In the genomic region with DNA sequence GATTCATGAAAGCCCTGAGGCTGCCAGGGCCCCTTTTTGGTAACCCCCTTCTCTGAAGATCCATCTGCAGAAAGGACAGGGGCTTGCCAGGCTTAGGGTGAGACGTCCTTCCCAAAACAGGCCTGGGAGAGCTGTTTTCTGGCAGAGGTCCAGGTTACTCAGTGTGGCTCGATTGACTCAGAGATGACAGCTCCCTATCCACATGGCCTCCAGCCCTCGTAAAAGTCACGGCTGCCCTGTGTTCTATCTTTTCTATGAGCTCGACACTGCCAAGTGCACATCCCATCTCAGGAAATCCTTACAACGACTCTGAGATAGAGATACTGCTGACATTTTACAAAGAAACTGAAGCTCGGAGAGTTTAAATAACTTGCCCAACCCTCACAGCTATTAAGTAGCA, we compare ENCODE assay signal across 13 cellular contexts. TPM values are rescaled to one million over a fixed set of nuclear protein-coding genes. Genes with fewer than 3 reads are reported as not detected.
DNase-seq lines count a peak whose midpoint lies in the region; ATAC-seq and TF ChIP-seq lines count a peak whose summit lies in the region.
"Had no signal": no experiment of that assay in that cellular context is flagged by ENCODE, and none has a peak within 500 bp of the region (broad histone marks: within the 10 kb centered on the region; RNA-seq: fewer than 3 reads in every experiment).

No MANE protein-coding gene starts in this region.

- no peaks in the 10 kb centered on the region for H3K9me3 ChIP-seq in Panc1 (ENCODE audit: control insufficient read depth, insufficient read depth, low read depth, low read length)
- H3K9me3 ChIP-seq in esophagus squamous epithelium: no peaks in the 10 kb centered on the region
- H3K9me3 ChIP-seq in muscle layer of colon (ENCODE audit: low read length): no peaks in the 10 kb centered on the region
- no peaks in the 10 kb centered on the region for H3K9me3 ChIP-seq in testis
- H3K9me3 ChIP-seq in T-helper 17 cell (ENCODE audit: control insufficient read depth, low read length, poor library complexity, severe bottlenecking): no peaks in the 10 kb centered on the region

- H3K27me3 Mint-ChIP-seq in T-helper 17 cell: peaks cover 34% of the 10 kb centered on the region

- in situ Hi-C loops in Panc1 (cut with HindIII; ENCODE audit: low pct_unique_long_range_greater_than_20kb, low sequenced_read_pairs): no loop called here

- H3K4me3 Mint-ChIP-seq in T-helper 17 cell: no peak overlapping the region
- H3K4me3 Mint-ChIP-seq: CD8-positive, alpha-beta memory T cell had no signal

- TF ChIP-seq CTCF in AG10803 (conservative IDR thresholded peaks at IDR 0.05; ENCODE audit: low read length): no peak
- TF ChIP-seq CTCF in Panc1 (IDR thresholded peaks at IDR 0.05): no peak
- TF ChIP-seq CTCF in esophagus squamous epithelium (IDR thresholded peaks at IDR 0.05): no peak
- no peak for TF ChIP-seq CTCF in testis (IDR thresholded peaks at IDR 0.05)

- no peak overlapping the region for H3K9ac ChIP-seq in muscle layer of colon (ENCODE audit: low read length)

- H3K4me3 ChIP-seq in AG10803 (ENCODE audit: low read length): no peak overlapping the region
- no peak overlapping the region for H3K4me3 ChIP-seq in Panc1 (ENCODE audit: low read depth in 2 of 2, low read length in 2 of 2)
- no peak overlapping the region for H3K4me3 ChIP-seq in esophagus squamous epithelium
- no peak overlapping the region for H3K4me3 ChIP-seq in muscle layer of colon (ENCODE audit: low read depth in 1 of 2, low read length in 2 of 2)
- no peak overlapping the region for H3K4me3 ChIP-seq in testis

- BruUV-seq in Panc1 (replicated peaks; lab: Mats Ljungman, UMichigan): no TSS peak

- H3K4me1 ChIP-seq in Panc1 (ENCODE audit: control insufficient read depth, insufficient read depth, low read length): peaks cover 8% of the 10 kb centered on the region; the same call in 1 of the 2 replicates
- peaks cover 0 to 26% (median 19%) of the 10 kb centered on the region in 3 donors for H3K4me1 ChIP-seq in esophagus squamous epithelium
- peaks cover 56% of the 10 kb centered on the region for H3K4me1 ChIP-seq in muscle layer of colon (ENCODE audit: insufficient read depth, low read length)
- no peaks in the 10 kb centered on the region for H3K4me1 ChIP-seq in testis

- WGBS in esophagus squamous epithelium, 2 donors: 19 to 21% methylated on average over 6 to 7 of the region's 7 CpGs
- WGBS in testis, 2 donors: 63 to 65% methylated on average over 7 of the region's 7 CpGs

- no peak for TF ChIP-seq POLR2A in esophagus squamous epithelium (IDR thresholded peaks at IDR 0.05)
- TF ChIP-seq POLR2A in testis (IDR thresholded peaks at IDR 0.05): no peak

- H3K4me1 Mint-ChIP-seq in T-helper 17 cell: peaks cover 3% of the 10 kb centered on the region
- H3K4me1 Mint-ChIP-seq: CD8-positive, alpha-beta memory T cell had no signal

- DNase-seq in AG10803 (ENCODE audit: low read depth) (peak; percentile 85), Panc1 (ENCODE audit: low read depth, low spot score) (peak; percentile 71), esophagus squamous epithelium (lab: John Stamatoyannopoulos, UW) (no peak), NCI-H2196 treated with DMSO at 0.1 percent for 48 hours (lab: John Stamatoyannopoulos, UW; ENCODE audit: unreplicated experiment) (no peak), testis (no peak), T-helper 17 cell (no peak), SIG-M5 treated with dmso at 0.1 percent for 504 hours (lab: John Stamatoyannopoulos, UW; ENCODE audit: unreplicated experiment) (no peak)
- DNase-seq: activated CD8-positive, alpha-beta memory T cell treated with anti-CD3 and anti-CD28 coated beads, Interleukin-2, amount 50 U/mL, for 48 hours; CD8-positive, alpha-beta memory T cell; glutamatergic neuron; NCI-H748 treated with DMSO at 0.1 percent for 48 hours; stimulated activated naive CD4-positive, alpha-beta T cell treated with Interleukin-2 at 50 U/mL for 16 hours had no signal

- no peak overlapping the region for H3K27ac Mint-ChIP-seq in T-helper 17 cell
- H3K27ac Mint-ChIP-seq: CD8-positive, alpha-beta memory T cell had no signal

- H3K27me3 ChIP-seq in Panc1 (ENCODE audit: control insufficient read depth, insufficient read depth, low read length): peaks cover 2% of the 10 kb centered on the region; the same call in 1 of the 2 replicates
- peaks cover 0 to 8% (median 0%) of the 10 kb centered on the region in 4 donors for H3K27me3 ChIP-seq in esophagus squamous epithelium
- no peaks in the 10 kb centered on the region for H3K27me3 ChIP-seq in muscle layer of colon (ENCODE audit: control insufficient read depth in 1 of 2, insufficient read depth in 2 of 2, low read length in 2 of 2)
- no peaks in the 10 kb centered on the region for H3K27me3 ChIP-seq in testis

- H3K36me3 Mint-ChIP-seq in T-helper 17 cell (ENCODE audit: low read depth): no peaks in the 10 kb centered on the region

- H3K27ac ChIP-seq in Panc1 (ENCODE audit: low read length): no peak overlapping the region
- peak overlapping the region in 3 of 4 donors; percentile 25 to 38 (median 38) for H3K27ac ChIP-seq in esophagus squamous epithelium
- peak overlapping the region; percentile 76 for H3K27ac ChIP-seq in muscle layer of colon (ENCODE audit: low read depth, low read length)
- H3K27ac ChIP-seq in testis: no peak overlapping the region

- H3K36me3 ChIP-seq in Panc1 (ENCODE audit: control insufficient read depth, insufficient read depth, low read length) (no peaks in the 10 kb centered on the region), esophagus squamous epithelium (no peaks in the 10 kb centered on the region), muscle layer of colon (ENCODE audit: insufficient read depth, low read length) (peaks cover 6% of the 10 kb centered on the region), testis (ENCODE audit: low read depth, missing control alignments) (no peaks in the 10 kb centered on the region)

- peak; percentile 75 for ATAC-seq in Panc1
- ATAC-seq in T-helper 17 cell: no peak

- CTCF ChIA-PET in Panc1 (lab: Charles Lee): no interaction called here

- intact Hi-C loops in Panc1 (cut with micrococcal nuclease; ENCODE audit: unreplicated experiment): no loop called here
- intact Hi-C loops in esophagus squamous epithelium (cut with DNase I): no loop called here
- intact Hi-C loops in testis (cut with DNase I; ENCODE audit: low total_unique reads): no loop called here

- POLR2A ChIA-PET in Panc1 (lab: Charles Lee): no interaction called here

RNA-seq across cellular contexts. Expression of a gene that starts 20.4 kb away (rescaled TPM):
- 0.15 TPM for total RNA-seq in Panc1 (2021; ENCODE audit: unreplicated experiment)
- 0.12 TPM for polyA plus RNA-seq in Panc1 (2012; ENCODE audit: insufficient read length)
- total RNA-seq in esophagus squamous epithelium: 1 to 10 TPM in 3 of 4 donors, under 1 TPM in 1; 0.83 to 8.8 (median 1.8) TPM
- total RNA-seq in testis: under 1 TPM; 0.39 to 0.56 TPM
- 1.2 TPM for polyA plus RNA-seq in testis (ENCODE audit: insufficient read depth, low read depth, low replicate concordance)
- total RNA-seq in T-helper 17 cell: not detected
- total RNA-seq: CD8-positive, alpha-beta memory T cell had no signal
- polyA plus RNA-seq: CD8-positive, alpha-beta memory T cell had no signal

RNA-seq across cellular contexts. Expression of a gene that starts 40.5 kb away (rescaled TPM):
- total RNA-seq in Panc1 (2021; ENCODE audit: unreplicated experiment) (39.9 TPM), esophagus squamous epithelium (1 to 10 TPM in 3 of 4 donors, under 1 TPM in 1; 0.11 to 5.7 (median 2.1) TPM), testis (1 to 10 TPM; 2.7 to 2.8 TPM), T-helper 17 cell (not detected)
- 44.4 TPM for polyA plus RNA-seq in Panc1 (2012; ENCODE audit: insufficient read length)
- 5.7 TPM for polyA plus RNA-seq in testis (ENCODE audit: insufficient read depth, low read depth, low replicate concordance)
- total RNA-seq: CD8-positive, alpha-beta memory T cell had no signal
- polyA plus RNA-seq: CD8-positive, alpha-beta memory T cell had no signal

Comparison
In these comparisons a context has a peak if more than half of its experiments do, and no peak if none do; other contexts are left out.
1. DNase-seq: peak in AG10803 (single experiment) and Panc1 (single experiment); none in esophagus squamous epithelium (single experiment), NCI-H2196 treated with DMSO at 0.1 percent for 48 hours (single experiment), testis (single experiment), T-helper 17 cell (0 of 3) and SIG-M5 treated with dmso at 0.1 percent for 504 hours (single experiment).
2. H3K27ac ChIP-seq: peak in esophagus squamous epithelium (3 of 4) and muscle layer of colon (single experiment); none in Panc1 (single experiment) and testis (0 of 2).